Comparison of ENCODE assay signal across 12 cellular contexts in genomic region chr4:87392183-87392582, GRCh38. TPM values are rescaled to one million over a fixed set of nuclear protein-coding genes. Genes with fewer than 3 reads are reported as not detected.
DNase-seq lines count a peak whose midpoint lies in the region; ATAC-seq and TF ChIP-seq lines count a peak whose summit lies in the region.
"Had no signal": no experiment of that assay in that cellular context is flagged by ENCODE, and none has a peak within 500 bp of the region (broad histone marks: within the 10 kb centered on the region; RNA-seq: fewer than 3 reads in every experiment).

No MANE protein-coding gene starts in this region.

- no peaks in the 10 kb centered on the region for H3K9me2 ChIP-seq in PC-3 (replicated peaks; ENCODE audit: low read length)

- H3K4me2 ChIP-seq in PC-3 (ENCODE audit: low read length) (peak overlapping the region; percentile 90; the same call in 1 of the 2 replicates), smooth muscle cell (no peak overlapping the region)

- H3K4me3 ChIP-seq in HUES6 (ENCODE audit: low read depth, low read length) (peak overlapping the region; percentile 66; the same call in 1 of the 2 replicates), PC-3 (ENCODE audit: low read length) (no peak overlapping the region), gastroesophageal sphincter (no peak overlapping the region), smooth muscle cell (no peak overlapping the region)

- H4K20me1 ChIP-seq in PC-3 (ENCODE audit: low read length), result no peaks in the 10 kb centered on the region
- H4K20me1 ChIP-seq in smooth muscle cell (ENCODE audit: low read depth), result no peaks in the 10 kb centered on the region

- H3K9me3 ChIP-seq in HUES6 (ENCODE audit: control insufficient read depth, insufficient read depth, low read depth, low read length) (peaks cover 8% of the 10 kb centered on the region; the same call in 1 of the 2 replicates), PC-3 (ENCODE audit: low read length) (no peaks in the 10 kb centered on the region), gastroesophageal sphincter (peaks cover 0 to 5% (median 0%) of the 10 kb centered on the region in 3 donors), smooth muscle cell (replicated peaks; ENCODE audit: low read depth) (no peaks in the 10 kb centered on the region)
- H3K9me3 ChIP-seq: prostate gland had no signal

- DNase-seq in PC-3 (no peak), smooth muscle cell (lab: John Stamatoyannopoulos, UW; ENCODE audit: unreplicated experiment) (no peak), HPDE6-E6E7 (ENCODE audit: extremely low spot score) (no peak)
- DNase-seq: cortex of kidney; midbrain; NCI-H2081; stimulated activated naive CD4-positive, alpha-beta T cell had no signal

- H3K9ac ChIP-seq in HUES6 (ENCODE audit: low read length), result no peak overlapping the region
- no peak overlapping the region for H3K9ac ChIP-seq in PC-3 (ENCODE audit: low read length)
- H3K9ac ChIP-seq in smooth muscle cell (ENCODE audit: low read depth), result no peak overlapping the region

- H2AFZ ChIP-seq in PC-3 (ENCODE audit: low read length), result peak overlapping the region; percentile 98; the same call in 1 of the 2 replicates
- H2AFZ ChIP-seq in smooth muscle cell (ENCODE audit: low read depth), result peak overlapping the region; percentile 12

- TF ChIP-seq POLR2A in gastroesophageal sphincter (IDR thresholded peaks at IDR 0.05), result no peak

- H3K36me3 ChIP-seq in HUES6 (ENCODE audit: control insufficient read depth, insufficient read depth, low read length) (no peaks in the 10 kb centered on the region), PC-3 (ENCODE audit: low read depth, low read length) (no peaks in the 10 kb centered on the region), gastroesophageal sphincter (no peaks in the 10 kb centered on the region), smooth muscle cell (ENCODE audit: low read depth) (no peaks in the 10 kb centered on the region)
- H3K36me3 ChIP-seq: prostate gland had no signal

- H3F3A ChIP-seq in PC-3 (ENCODE audit: low read length, unreplicated experiment) (no peaks in the 10 kb centered on the region), smooth muscle cell (ENCODE audit: low read depth) (no peaks in the 10 kb centered on the region)

- CTCF ChIA-PET in PC-3 (lab: Charles Lee), result no interaction called here

- H3K27me3 ChIP-seq in HUES6 (ENCODE audit: control insufficient read depth, insufficient read depth, low read length), result peaks cover 4% of the 10 kb centered on the region; the same call in 1 of the 2 replicates
- no peaks in the 10 kb centered on the region for H3K27me3 ChIP-seq in PC-3 (ENCODE audit: low read length)
- H3K27me3 ChIP-seq in gastroesophageal sphincter, result no peaks in the 10 kb centered on the region
- no peaks in the 10 kb centered on the region for H3K27me3 ChIP-seq in smooth muscle cell (ENCODE audit: low read depth)

- ATAC-seq in PC-3 (no peak), gastroesophageal sphincter (no peak), HG02852 (IDR thresholded peaks at IDR 0.05; ENCODE audit: unreplicated experiment) (no peak), GM18868 (IDR thresholded peaks at IDR 0.05; ENCODE audit: unreplicated experiment) (no peak)

- WGBS in gastroesophageal sphincter (ENCODE audit: low coverage in 1 of 2), 2 donors, result 86 to 88% methylated on average over 3 of the region's 3 CpGs
- WGBS in smooth muscle cell (ENCODE audit: low lambda C conversion rate), result 95% methylated on average over 3 of the region's 3 CpGs

- H3K27ac ChIP-seq in HUES6 (ENCODE audit: low read depth, low read length) (no peak overlapping the region), PC-3 (ENCODE audit: low read length) (no peak overlapping the region), gastroesophageal sphincter (peak overlapping the region in 3 of 4 donors; percentile 87 to 92 (median 90)), smooth muscle cell (ENCODE audit: low read depth) (no peak overlapping the region)

- no TSS peak for BruUV-seq in PC-3 (replicated peaks; lab: Mats Ljungman, UMichigan)

- no peaks in the 10 kb centered on the region for H3K79me2 ChIP-seq in PC-3 (ENCODE audit: low read length)
- peaks cover 23% of the 10 kb centered on the region for H3K79me2 ChIP-seq in smooth muscle cell (ENCODE audit: low read depth)

- intact Hi-C loops in PC-3 (cut with micrococcal nuclease), result no loop called here

- no peak for TF ChIP-seq EP300 in gastroesophageal sphincter (IDR thresholded peaks at IDR 0.05)

- POLR2A ChIA-PET in PC-3 (lab: Charles Lee; ENCODE audit: unreplicated experiment), result no interaction called here

- TF ChIP-seq CTCF in PC-3 (conservative IDR thresholded peaks at IDR 0.05; ENCODE audit: low read depth, low read length) (no peak), gastroesophageal sphincter (IDR thresholded peaks at IDR 0.05) (no peak), smooth muscle cell (IDR thresholded peaks at IDR 0.05; ENCODE audit: borderline replicate concordance, insufficient read depth, poor library complexity, severe bottlenecking) (no peak)

- no peaks in the 10 kb centered on the region; the same call in 1 of the 2 replicates for H3K4me1 ChIP-seq in HUES6 (ENCODE audit: control insufficient read depth, insufficient read depth, low read length)
- no peaks in the 10 kb centered on the region for H3K4me1 ChIP-seq in PC-3 (ENCODE audit: insufficient read depth, low read length)
- peaks cover 0 to 39% (median 0%) of the 10 kb centered on the region in 3 donors for H3K4me1 ChIP-seq in gastroesophageal sphincter
- H3K4me1 ChIP-seq in smooth muscle cell (ENCODE audit: low read depth), result no peaks in the 10 kb centered on the region
- H3K4me1 ChIP-seq: prostate gland had no signal

RNA-seq across cellular contexts. Expression of gene HSD17B11, which starts 1.2 kb away (rescaled TPM):
- total RNA-seq in PC-3 (2014; rRNA removed) (4.7 and 4.9 TPM in 2 replicates), gastroesophageal sphincter (10 to 100 TPM; 32.7 to 98.0 (median 65.4) TPM), smooth muscle cell (26.0 and 52.2 TPM in 2 replicates)
- 10.7 and 12.8 TPM in 2 replicates for polyA plus RNA-seq in smooth muscle cell

RNA-seq across cellular contexts. Expression of gene NUDT9, which starts 30.2 kb away (rescaled TPM):
- total RNA-seq in PC-3 (2014; rRNA removed) (7.5 and 14.7 TPM in 2 replicates), gastroesophageal sphincter (10 to 100 TPM; 19.3 to 26.7 (median 22.8) TPM), smooth muscle cell (8.0 and 10.5 TPM in 2 replicates)
- polyA plus RNA-seq in smooth muscle cell, result 20.7 and 26.5 TPM in 2 replicates

Comparison
In these comparisons a context has a peak if more than half of its experiments do, and no peak if none do; other contexts are left out.
1. H3K27ac ChIP-seq: peak in gastroesophageal sphincter (3 of 4); none in HUES6 (single experiment), PC-3 (single experiment) and smooth muscle cell (single experiment).